In genomic region chr20:33456916-33457642, GRCh38 we compare ENCODE assay signal across 8 cellular contexts. TPM values are rescaled to one million over a fixed set of nuclear protein-coding genes. Genes with fewer than 3 reads are reported as not detected.
DNase-seq lines count a peak whose midpoint lies in the region; ATAC-seq, FAIRE-seq and TF ChIP-seq lines count a peak whose summit lies in the region.
"Not testable (repeated sequence)": the region's sequence is repeated elsewhere in the genome, so short reads cannot be mapped to it uniquely, and the experiment has no call there.

No MANE protein-coding gene starts in this region.

- peak; percentile 46 for FAIRE-seq in G401.6 (lab: Jason Lieb, UNC)

- H3K4me3 Mint-ChIP-seq in brain: not testable (repeated sequence)

- H3K36me3 Mint-ChIP-seq in brain: not testable (repeated sequence)

- DNase-seq in HuH-7 (ENCODE audit: low spot score) (peak; percentile 90), NCI-H774 (lab: John Stamatoyannopoulos, UW) (peak; percentile 64), right cardiac atrium (peak; percentile 78 to 91 (median 90)), prostate gland (ENCODE audit: low spot score) (peak; percentile 81), thyroid gland (peak; percentile 81 to 88)
- DNase-seq in activated CD4-positive, alpha-beta T cell treated with anti-CD3 and anti-CD28 coated beads for 1 hour: peak; percentile 72

- not testable (repeated sequence) for H3K4me3 ChIP-seq in right cardiac atrium (ENCODE audit: low read length); prostate gland; thyroid gland (replicated peaks in 1 of 3)

- not testable (repeated sequence) for H3K27ac ChIP-seq in right cardiac atrium (ENCODE audit: low read length); prostate gland; thyroid gland

- not testable (repeated sequence) for H3K36me3 ChIP-seq in prostate gland, thyroid gland

- H3K9me3 ChIP-seq in right cardiac atrium (ENCODE audit: control insufficient read depth, low read length); prostate gland; thyroid gland: not testable (repeated sequence)

- WGBS in right cardiac atrium: 25% methylated on average over 5 of the region's 6 CpGs
- WGBS in prostate gland: 26% methylated on average over 5 of the region's 6 CpGs
- whole genome bisulfite sequencing in thyroid gland, 2 donors: 19% methylated on average over 5 of the region's 6 CpGs

- H3K9me3 Mint-ChIP-seq in brain: not testable (repeated sequence)

- peak overlapping the region in 1 of 5 experiments; percentile 75 for H3K27ac Mint-ChIP-seq in brain

- H3K27me3 ChIP-seq in right cardiac atrium (ENCODE audit: control insufficient read depth, insufficient read depth); prostate gland (replicated peaks; ENCODE audit: insufficient read depth); thyroid gland: not testable (repeated sequence)

- intact Hi-C loops in right cardiac atrium (cut with DNase I) (loop anchor here in 2 of 4 donors (5.0 kb wide), 1 partner anchor 195 kb away; no protein-coding TSS in a partner anchor), prostate gland (cut with DNase I) (loop anchor here (5.0 kb wide), 2 partner anchors 195 to 210 kb away; partner anchors contain the start of gene ACTL10), thyroid gland (cut with DNase I) (loop anchor here (5.0 kb wide), 1 partner anchor 215 kb away; the partner anchor contains the start of gene NECAB3)

- not testable (repeated sequence) for H3K4me1 ChIP-seq in right cardiac atrium (ENCODE audit: control insufficient read depth, insufficient read depth, low read length); prostate gland (replicated peaks); thyroid gland

- peak; percentile 90 to 94 for ATAC-seq in right cardiac atrium

- not testable (repeated sequence) for H3K27me3 Mint-ChIP-seq in brain

- TF ChIP-seq CTCF in brain (conservative IDR thresholded peaks at IDR 0.05) (peak; percentile 88 to 96), prostate gland (IDR thresholded peaks at IDR 0.05) (peak; percentile 87 to 97 (median 95)), thyroid gland (IDR thresholded peaks at IDR 0.05) (peak; percentile 82 to 97 (median 96))

- not testable (repeated sequence) for TF ChIP-seq POLR2A in prostate gland (IDR thresholded peaks at IDR 0.05); thyroid gland (IDR thresholded peaks at IDR 0.05)

- H3K4me1 Mint-ChIP-seq in brain: not testable (repeated sequence)

RNA-seq across cellular contexts. Expression of gene SNTA1, which starts 13.5 kb away (rescaled TPM):
- polyA plus RNA-seq in brain (ENCODE audit: insufficient read depth, low read depth, low replicate concordance): 89.1 TPM
- 100 to 1,000 TPM; 160 to 207 (median 170) TPM for total RNA-seq in right cardiac atrium
- 221 TPM for polyA plus RNA-seq in right cardiac atrium
- 100 to 1,000 TPM in 1 of 2 donors, 10 to 100 TPM in 1; 25.4 to 128 TPM for total RNA-seq in prostate gland
- 100 to 1,000 TPM; 193 to 291 (median 248) TPM for total RNA-seq in thyroid gland

RNA-seq across cellular contexts. Expression of gene CBFA2T2, which starts 32.8 kb away (rescaled TPM):
- polyA plus RNA-seq in brain (ENCODE audit: insufficient read depth, low read depth, low replicate concordance) (77.3 TPM), right cardiac atrium (5.6 TPM)
- total RNA-seq in right cardiac atrium (10 to 100 TPM; 11.9 to 13.9 (median 12.8) TPM), prostate gland (10 to 100 TPM; 40.3 to 54.6 TPM), thyroid gland (10 to 100 TPM; 29.7 to 57.3 (median 35.8) TPM)

RNA-seq across cellular contexts. Expression of gene CDK5RAP1, which starts 55.8 kb away (rescaled TPM):
- polyA plus RNA-seq in brain (ENCODE audit: insufficient read depth, low read depth, low replicate concordance) (32.5 TPM), right cardiac atrium (26.0 TPM)
- total RNA-seq in right cardiac atrium (10 to 100 TPM; 22.4 to 27.0 (median 24.6) TPM), prostate gland (10 to 100 TPM; 18.0 to 24.7 TPM), thyroid gland (10 to 100 TPM; 26.6 to 41.8 (median 37.8) TPM)
